1 cellular context compared by ENCODE assay signal in genomic region chr9:128580731-128581130, GRCh38.
TF ChIP-seq lines count a peak whose summit lies in the region.

No MANE protein-coding gene starts in this region.

TF ChIP-seq in GM23338, 12 proteins besides CTCF, POLR2A, EP300 and RAD21 (continued from another document):
- no peak for TF ChIP-seq ZNF462 (CRISPR knock-in tag; IDR thresholded peaks at IDR 0.05)
- no peak for TF ChIP-seq CREB1 (CRISPR knock-in tag; IDR thresholded peaks at IDR 0.05; ENCODE audit: low read depth)
- TF ChIP-seq ZNF114 (CRISPR knock-in tag; IDR thresholded peaks at IDR 0.05) = no peak
- peak; percentile 44 for TF ChIP-seq EZH2phosphoT487 (IDR thresholded peaks at IDR 0.05; ENCODE audit: unreplicated experiment)
